ENCODE assay signal across 1 cellular context in genomic region chr5:892390-893136, GRCh38.
A peak's percentile ranks its signal among the peaks of the same experiment; 100 is the strongest.
TF ChIP-seq lines count a peak whose summit lies in the region.

BRD9 (minus strand) TSS chr5:892801; CDS start chr5:892657, 144 bp downstream.
TRIP13 (plus strand) TSS chr5:892884; CDS start chr5:892999, 115 bp downstream.

TF ChIP-seq in GM12878, 131 proteins besides CTCF, POLR2A, EP300 and RAD21 (continued from another document):
- TF ChIP-seq REST (IDR thresholded peaks at IDR 0.05; ENCODE audit: low read depth, low read length) (0 out of 2 replicates have a peak, but pooled peaks have one; percentile 16), RB1 (IDR thresholded peaks at IDR 0.05; ENCODE audit: borderline replicate concordance) (peak; percentile 92), HCFC1 (IDR thresholded peaks at IDR 0.05; ENCODE audit: low read length) (peak; percentile 71), YY1 (IDR thresholded peaks at IDR 0.05; ENCODE audit: low read depth, low read length) (peak; percentile 58), HDGF (IDR thresholded peaks at IDR 0.05) (no peak), HDAC2 (IDR thresholded peaks at IDR 0.05) (peak; percentile 86; the same call in 1 of the 2 replicates), RELA (IDR thresholded peaks at IDR 0.05; ENCODE audit: borderline replicate concordance, partially characterized antibody) (peak; percentile 31)
TF ChIP-seq in GM12878: peak in this region for 51.
